In genomic region chr22:50485221-50486131, GRCh38 we compare ENCODE assay signal across 2 cellular contexts.
A peak's percentile ranks its signal among the peaks of the same experiment; 100 is the strongest.
TF ChIP-seq lines count a peak whose summit lies in the region.

No MANE protein-coding gene starts in this region.

TF ChIP-seq in GM23338, 12 proteins besides CTCF, POLR2A, EP300 and RAD21:
- no peak for TF ChIP-seq ZNF331 (CRISPR knock-in tag; IDR thresholded peaks at IDR 0.05; ENCODE audit: low read depth)
- no peak for TF ChIP-seq ZNF462 (CRISPR knock-in tag; IDR thresholded peaks at IDR 0.05)
- TF ChIP-seq POLR2AphosphoS5 (IDR thresholded peaks at IDR 0.05; ENCODE audit: low read depth), result peak; percentile 52
- TF ChIP-seq CREB1 (CRISPR knock-in tag; IDR thresholded peaks at IDR 0.05; ENCODE audit: low read depth), result no peak
- no peak for TF ChIP-seq EZH2phosphoT487 (IDR thresholded peaks at IDR 0.05; ENCODE audit: unreplicated experiment)
- no peak for TF ChIP-seq ETS1 (IDR thresholded peaks at IDR 0.05)
- TF ChIP-seq STAT1 (IDR thresholded peaks at IDR 0.05; ENCODE audit: unreplicated experiment), result no peak
- no peak for TF ChIP-seq ZNF114 (CRISPR knock-in tag; IDR thresholded peaks at IDR 0.05)

TF ChIP-seq in K562, 482 proteins besides CTCF, POLR2A, EP300 and RAD21 (continues in another document):
- TF ChIP-seq HNRNPUL1 (IDR thresholded peaks at IDR 0.05; ENCODE audit: low read length) (no peak), THAP12 (CRISPR knock-in tag; IDR thresholded peaks at IDR 0.05) (no peak), CLOCK (CRISPR knock-in tag; IDR thresholded peaks at IDR 0.05; ENCODE audit: borderline replicate concordance) (peak; percentile 28; the same call in 1 of the 2 replicates), ZBTB43 (CRISPR knock-in tag; IDR thresholded peaks at IDR 0.05) (no peak), ZBTB12 (CRISPR knock-in tag; IDR thresholded peaks at IDR 0.05) (no peak), TBL1XR1 (IDR thresholded peaks at IDR 0.05; ENCODE audit: low read length in 2 of 2) (no peak), SRSF1 (IDR thresholded peaks at IDR 0.05; ENCODE audit: low read depth, low read length) (no peak), ZNF592 (IDR thresholded peaks at IDR 0.05) (no peak), ZBTB9 (CRISPR knock-in tag; IDR thresholded peaks at IDR 0.05) (no peak), HSF4 (CRISPR knock-in tag; IDR thresholded peaks at IDR 0.05; ENCODE audit: borderline replicate concordance) (no peak), MNT (conservative IDR thresholded peaks at IDR 0.05) (peak; percentile 44 to 61; a peak in 1 of 4 replicates), HLTF (IDR thresholded peaks at IDR 0.05) (no peak), TGIF2 (CRISPR knock-in tag; IDR thresholded peaks at IDR 0.05) (no peak), RFX1 (IDR thresholded peaks at IDR 0.05) (no peak), ZNF398 (CRISPR knock-in tag; IDR thresholded peaks at IDR 0.05) (no peak), ZFX (CRISPR knock-in tag; IDR thresholded peaks at IDR 0.05) (no peak), TSC22D4 (tag; IDR thresholded peaks at IDR 0.05) (no peak), LEF1 (IDR thresholded peaks at IDR 0.05) (peak; percentile 76), RBBP5 (IDR thresholded peaks at IDR 0.05; ENCODE audit: borderline replicate concordance, insufficient read depth, low read length, poor library complexity, severe bottlenecking) (no peak), ZNF551 (CRISPR knock-in tag; IDR thresholded peaks at IDR 0.05) (no peak), KDM5B (IDR thresholded peaks at IDR 0.05; ENCODE audit: insufficient replicate concordance, low read depth, low read length) (peak; percentile 28), ARID3A (IDR thresholded peaks at IDR 0.05; ENCODE audit: borderline replicate concordance, low read depth, low read length) (no peak), ZNF699 (CRISPR knock-in tag; IDR thresholded peaks at IDR 0.05; ENCODE audit: insufficient replicate concordance) (no peak), ZFP91 (CRISPR knock-in tag; IDR thresholded peaks at IDR 0.05) (no peak), STAT5A (IDR thresholded peaks at IDR 0.05; ENCODE audit: borderline replicate concordance, low read length) (no peak), SNAPC5 (CRISPR knock-in tag; IDR thresholded peaks at IDR 0.05) (no peak), ARID2 (IDR thresholded peaks at IDR 0.05) (no peak), EZH2 (IDR thresholded peaks at IDR 0.05; ENCODE audit: borderline replicate concordance, low read depth, low read length) (no peak), DACH1 (IDR thresholded peaks at IDR 0.05; ENCODE audit: partially characterized antibody) (no peak), BRF1 (IDR thresholded peaks at IDR 0.05; ENCODE audit: borderline replicate concordance, extremely low read depth, insufficient read length) (no peak), ELF1 (tag; IDR thresholded peaks at IDR 0.05) (no peak), CREM (IDR thresholded peaks at IDR 0.05; ENCODE audit: low read depth) (no peak), PKNOX1 (IDR thresholded peaks at IDR 0.05) (no peak)
